Comparison of ENCODE assay signal across 21 cellular contexts in genomic region chr9:130399768-130400167, GRCh38. TPM values are rescaled to one million over a fixed set of nuclear protein-coding genes. Genes with fewer than 3 reads are reported as not detected.
DNase-seq lines count a peak whose midpoint lies in the region; ATAC-seq and TF ChIP-seq lines count a peak whose summit lies in the region.
"Had no signal": no experiment of that assay in that cellular context is flagged by ENCODE, and none has a peak within 500 bp of the region (broad histone marks: within the 10 kb centered on the region; RNA-seq: fewer than 3 reads in every experiment).

No MANE protein-coding gene starts in this region.

- no peaks in the 10 kb centered on the region for H3K9me3 Mint-ChIP-seq in immature natural killer cell
- H3K9me3 Mint-ChIP-seq: CD4-positive, alpha-beta T cell; CD8-positive, alpha-beta memory T cell had no signal

- WGBS in SK-N-SH (ENCODE audit: low lambda C conversion rate), result 52% methylated on average over 8 of the region's 8 CpGs
- no CpG with 5 or more reads among the region's 8 CpGs for WGBS in neuronal stem cell (ENCODE audit: extremely low coverage in 2 of 2, insufficient read length in 2 of 2, insufficient replicate concordance in 1 of 2), 2 donors

- H3K27me3 ChIP-seq in SK-N-SH (ENCODE audit: insufficient read depth) (no peaks in the 10 kb centered on the region), neuronal stem cell (ENCODE audit: control insufficient read depth in 3 of 3, insufficient read depth in 3 of 3, low read depth in 1 of 3, low read length in 3 of 3) (peaks cover 0 to 24% (median 0%) of the 10 kb centered on the region in 3 experiments)
- H3K27me3 ChIP-seq: BLaER1 had no signal

- DNase-seq in SK-N-SH, result peak; percentile 81
- peak; percentile 45 for DNase-seq in left kidney (ENCODE audit: low read depth, low spot score)
- DNase-seq in neuronal stem cell (ENCODE audit: low spot score), result no peak
- DNase-seq in T-helper 9 cell, result no peak
- DNase-seq in kidney tubule cell (ENCODE audit: low spot score), result no peak
- no peak for DNase-seq in COLO829 (ENCODE audit: low spot score)
- DNase-seq in immature natural killer cell, result no peak
- DNase-seq: Calu3; CD4-positive, alpha-beta T cell; CD8-positive, alpha-beta memory T cell; COR-L47; DMS53; DMS79 treated with DMSO at 0.1 percent for 48 hours; GM23248; H7 had no signal

- no peak for TF ChIP-seq RAD21 in SK-N-SH (IDR thresholded peaks at IDR 0.05; ENCODE audit: low read length)

- H3K36me3 Mint-ChIP-seq in immature natural killer cell, result no peaks in the 10 kb centered on the region
- H3K36me3 Mint-ChIP-seq: CD14-positive monocyte; CD8-positive, alpha-beta memory T cell had no signal

- peak in 1 of 2 experiments; percentile 66; a peak in 1 of 4 replicates for TF ChIP-seq EP300 in SK-N-SH (IDR thresholded peaks at IDR 0.05; ENCODE audit: borderline replicate concordance in 1 of 2, low read depth in 1 of 2, low read length in 1 of 2)

- peak overlapping the region; percentile 43 for H2BK5ac ChIP-seq in neuronal stem cell (ENCODE audit: low read length)

- no peak for ATAC-seq in SK-N-SH treated with all-trans-retinoic acid at 6 μM for 48 hours
- ATAC-seq: HCT116 had no signal

- H3K9ac ChIP-seq in SK-N-SH, result no peak overlapping the region
- H3K9ac ChIP-seq in neuronal stem cell (ENCODE audit: low read depth, low read length, poor library complexity), result no peak overlapping the region
- H3K9ac ChIP-seq: BLaER1, GM23248 had no signal

- H3K36me3 ChIP-seq in SK-N-SH (replicated peaks in 1 of 2; ENCODE audit: control insufficient read depth in 1 of 2, insufficient read depth in 2 of 2, low read length in 1 of 2) (no peaks in the 10 kb centered on the region), neuronal stem cell (replicated peaks in 1 of 2; ENCODE audit: control insufficient read depth in 2 of 2, insufficient read depth in 2 of 2, low read length in 2 of 2) (no peaks in the 10 kb centered on the region)
- H3K36me3 ChIP-seq: BLaER1 had no signal

- no peak for TF ChIP-seq CTCF in SK-N-SH (IDR thresholded peaks at IDR 0.05)

- H4K8ac ChIP-seq in neuronal stem cell (ENCODE audit: low read depth, low read length), result no peak overlapping the region

- H3K4me1 ChIP-seq in SK-N-SH (ENCODE audit: control insufficient read depth in 1 of 2, insufficient read depth in 2 of 2, low read depth in 1 of 2, low read length in 1 of 2) (peaks cover 0 to 16% of the 10 kb centered on the region in 2 experiments; a peak in 1 of 4 replicates), neuronal stem cell (ENCODE audit: control insufficient read depth in 2 of 2, insufficient read depth in 1 of 2, low read depth in 1 of 2, low read length in 2 of 2) (peaks cover 0 to 2% of the 10 kb centered on the region in 2 donors)

- CTCF ChIA-PET in SK-N-SH (lab: Yijun Ruan, JAX), result interaction anchor here (1.1 to 1.5 kb wide), 2 partner anchors 46 to 284 kb away, joined by 4 to 5 read pairs; no protein-coding TSS in a partner anchor

- H3K23ac ChIP-seq in neuronal stem cell (ENCODE audit: low read depth, low read length, poor library complexity), result no peak overlapping the region

- no peak overlapping the region for H2BK12ac ChIP-seq in neuronal stem cell (ENCODE audit: low read length)

- H3K4me3 Mint-ChIP-seq in immature natural killer cell, result no peak overlapping the region
- H3K4me3 Mint-ChIP-seq: B cell; CD14-positive monocyte; CD4-positive, alpha-beta T cell; CD8-positive, alpha-beta memory T cell had no signal

- H3K4me1 Mint-ChIP-seq in immature natural killer cell, result no peaks in the 10 kb centered on the region
- H3K4me1 Mint-ChIP-seq: B cell; CD14-positive monocyte; CD8-positive, alpha-beta memory T cell had no signal

- H3K4ac ChIP-seq in neuronal stem cell (ENCODE audit: low read length), result no peak overlapping the region

- no peaks in the 10 kb centered on the region for H4K20me1 ChIP-seq in SK-N-SH (ENCODE audit: insufficient read depth)
- H4K20me1 ChIP-seq: BLaER1 had no signal

- no peaks in the 10 kb centered on the region for H3K79me2 ChIP-seq in SK-N-SH (ENCODE audit: insufficient read depth)

- H2AFZ ChIP-seq in SK-N-SH (ENCODE audit: low read depth) (no peak overlapping the region), neuronal stem cell (ENCODE audit: low read length) (no peak overlapping the region)
- H2AFZ ChIP-seq: GM23248 had no signal

- no peak overlapping the region for H4K91ac ChIP-seq in neuronal stem cell (ENCODE audit: low read depth, low read length, poor library complexity)

- H3K4me2 ChIP-seq in SK-N-SH (no peak overlapping the region), neuronal stem cell (ENCODE audit: insufficient read depth, low read length, poor library complexity, severe bottlenecking) (no peak overlapping the region)
- H3K4me2 ChIP-seq: BLaER1 had no signal

- no peak overlapping the region for H3K18ac ChIP-seq in neuronal stem cell (ENCODE audit: low read length)

- peaks cover 0 to 4% (median 3%) of the 10 kb centered on the region in 3 donors for H3K27me3 Mint-ChIP-seq in immature natural killer cell (ENCODE audit: low read depth in 3 of 3)
- H3K27me3 Mint-ChIP-seq: CD4-positive, alpha-beta T cell had no signal

- H3K9me3 ChIP-seq in SK-N-SH (no peaks in the 10 kb centered on the region), neuronal stem cell (replicated peaks in 1 of 2; ENCODE audit: control insufficient read depth in 2 of 2, insufficient read depth in 1 of 2, low read depth in 1 of 2, low read length in 2 of 2) (no peaks in the 10 kb centered on the region)
- H3K9me3 ChIP-seq: BLaER1 had no signal

- no peak overlapping the region for H3K27ac Mint-ChIP-seq in immature natural killer cell
- H3K27ac Mint-ChIP-seq: B cell; CD4-positive, alpha-beta T cell; CD8-positive, alpha-beta memory T cell had no signal

- H3K14ac ChIP-seq in neuronal stem cell (ENCODE audit: low read length), result no peak overlapping the region

- H3K4me3 ChIP-seq in SK-N-SH (ENCODE audit: low read depth in 2 of 2, low read length in 1 of 2) (no peak overlapping the region), neuronal stem cell (ENCODE audit: low read length in 2 of 2) (no peak overlapping the region)
- H3K4me3 ChIP-seq: BLaER1, GM23248 had no signal

- H2BK15ac ChIP-seq in neuronal stem cell (ENCODE audit: low read length), result no peak overlapping the region

- no peak overlapping the region for H2BK120ac ChIP-seq in neuronal stem cell (ENCODE audit: low read depth, low read length)

- no peaks in the 10 kb centered on the region for H3K79me1 ChIP-seq in neuronal stem cell (ENCODE audit: low read depth, low read length)

- H3K27ac ChIP-seq in SK-N-SH (ENCODE audit: low read depth in 2 of 2, low read length in 1 of 2) (peak overlapping the region in 1 of 2 experiments; percentile 60; a peak in 2 of 4 replicates), neuronal stem cell (replicated peaks; ENCODE audit: low read length) (no peak overlapping the region)
- H3K27ac ChIP-seq: 22Rv1, BLaER1, GM23248 had no signal

- no peaks in the 10 kb centered on the region for H3K9me2 ChIP-seq in SK-N-SH

- H3F3A ChIP-seq in SK-N-SH (replicated peaks; ENCODE audit: insufficient read depth), result no peaks in the 10 kb centered on the region

- POLR2A ChIA-PET in SK-N-SH (lab: Yijun Ruan, JAX), result interaction anchor here (1.0 to 1.2 kb wide), 2 partner anchors 21 to 30 kb away, joined by 3 to 4 read pairs; no protein-coding TSS in a partner anchor

- peak overlapping the region; percentile 91 for H2AK5ac ChIP-seq in neuronal stem cell (ENCODE audit: low read depth, low read length)

TF ChIP-seq in SK-N-SH, 30 proteins besides CTCF, POLR2A, EP300 and RAD21:
- TF ChIP-seq FOXJ3 (CRISPR knock-in tag; IDR thresholded peaks at IDR 0.05), result peak; percentile 63; the same call in 1 of the 2 replicates
- no peak for TF ChIP-seq YY1 (IDR thresholded peaks at IDR 0.05; ENCODE audit: low read depth)
- peak; percentile 41; the same call in 1 of the 2 replicates for TF ChIP-seq GATA2 (CRISPR knock-in tag; IDR thresholded peaks at IDR 0.05)
- TF ChIP-seq RCOR1 (IDR thresholded peaks at IDR 0.05; ENCODE audit: low read length), result peak; percentile 62; the same call in 1 of the 2 replicates

TF ChIP-seq in SK-N-SH treated with all-trans-retinoic acid at 6 μM for 48 hours, 23 proteins besides CTCF, POLR2A, EP300 and RAD21 (continues in another document):
- TF ChIP-seq CREB5 (CRISPR knock-in tag; IDR thresholded peaks at IDR 0.05; ENCODE audit: low read depth) (no peak), ZFP30 (CRISPR knock-in tag; IDR thresholded peaks at IDR 0.05) (no peak)

RNA-seq across cellular contexts. Expression of gene ASS1, which starts 45.0 kb away (rescaled TPM):
- 0.49 and 0.59 TPM in 2 replicates for polyA plus RNA-seq in SK-N-SH (2012; rRNA removed)
- 0.34 and 0.84 TPM in 2 replicates for polyA plus RNA-seq in SK-N-SH (2012; cell fraction: cytosol; rRNA removed)
- polyA plus RNA-seq in SK-N-SH (2012; cell fraction: nucleus; rRNA removed), result 0.29 TPM in 2 replicates
- 19.7 TPM for polyA plus RNA-seq in neuronal stem cell (2013, experiment 1 of 2)
- polyA plus RNA-seq in neuronal stem cell (2013, experiment 2 of 2), result 19.8 TPM
- not detected for polyA plus RNA-seq in immature natural killer cell
- polyA plus RNA-seq: CD14-positive monocyte; CD8-positive, alpha-beta memory T cell had no signal

Comparison
In these comparisons a context has a peak if more than half of its experiments do, and no peak if none do; other contexts are left out.
1. DNase-seq: peak in SK-N-SH (single experiment) and left kidney (single experiment); none in neuronal stem cell (single experiment), T-helper 9 cell (single experiment), kidney tubule cell (single experiment), COLO829 (single experiment) and immature natural killer cell (0 of 3).